In the genomic region with DNA sequence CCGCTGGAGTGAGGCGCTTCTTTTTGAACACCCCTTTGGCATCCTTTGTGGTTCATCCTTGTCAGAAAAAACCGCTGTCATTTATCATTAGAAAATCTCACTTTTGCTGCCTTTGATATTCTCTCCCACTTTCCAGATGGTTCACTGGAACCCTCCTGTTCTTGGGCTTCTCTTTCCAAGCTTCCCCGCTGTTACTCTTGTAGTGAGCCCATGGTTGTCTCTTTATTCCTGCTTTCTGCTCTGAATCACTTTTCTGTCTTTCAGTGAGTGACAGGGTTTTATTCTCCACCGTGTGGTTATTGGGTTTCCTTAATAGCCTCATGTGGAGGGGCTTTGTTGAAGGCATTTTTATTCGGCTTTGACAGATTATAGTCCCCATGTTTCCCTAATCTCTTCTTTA, we compare ENCODE assay signal across 22 cellular contexts.
"Had no signal": no experiment of that assay in that cellular context is flagged by ENCODE, and none has a peak within 500 bp of the region (broad histone marks: within the 10 kb centered on the region; RNA-seq: fewer than 3 reads in every experiment).

No MANE protein-coding gene starts in this region.

- H3K27me3 Mint-ChIP-seq: naive B cell; stimulated activated naive B cell treated with anti-CD40 and anti-IgM and Interleukin-4, amounts not matched to agents 10 μg/mL and 1 μg/mL and 100 μg/mL, for 72 hours; stimulated activated naive CD8-positive, alpha-beta T cell treated with anti-CD3 and anti-CD28 coated beads, Interleukin-15, amount 100 ng/mL, for 72 hours had no signal

- H3K27ac Mint-ChIP-seq: nephron; stimulated activated naive B cell treated with anti-CD40 and anti-IgM and Interleukin-4, amounts not matched to agents 10 μg/mL and 1 μg/mL and 100 μg/mL, for 72 hours; stimulated activated naive CD8-positive, alpha-beta T cell treated with anti-CD3 and anti-CD28 coated beads, Interleukin-15, amount 100 ng/mL, for 72 hours had no signal

- DNase-seq: colonic mucosa; effector CD8-positive, alpha-beta T cell; foreskin melanocyte; heart left ventricle; hippocampal formation; kidney glomerular epithelial cell; mesendoderm; naive B cell; nucleus accumbens; pancreas; psoas muscle; spleen; stimulated activated CD4-positive, alpha-beta T cell treated with anti-CD3 and anti-CD28 coated beads, Interleukin-15, amount 100 ng/mL, for 24 hours; stimulated activated CD4-positive, alpha-beta T cell treated with anti-CD3 and anti-CD28 coated beads, Interleukin-1b, Interleukin-23, amount 100 ng/mL, for 48 hours; stimulated activated CD4-positive, alpha-beta T cell treated with anti-CD3 and anti-CD28 coated beads, Interleukin-4, amount 100 ng/mL, for 24 hours; stimulated activated naive B cell treated with anti-CD40 and anti-IgM and Interleukin-4, amounts not matched to agents 10 μg/mL and 1 μg/mL and 100 μg/mL, for 72 hours; stimulated activated naive CD8-positive, alpha-beta T cell treated with anti-CD3 and anti-CD28 coated beads, Interleukin-15, amount 100 ng/mL, for 72 hours; testis; upper lobe of right lung had no signal

- H3K4me3 Mint-ChIP-seq: naive B cell; nephron; stimulated activated naive B cell treated with anti-CD40 and anti-IgM and Interleukin-4, amounts not matched to agents 10 μg/mL and 1 μg/mL and 100 μg/mL, for 72 hours; stimulated activated naive CD8-positive, alpha-beta T cell treated with anti-CD3 and anti-CD28 coated beads, Interleukin-15, amount 100 ng/mL, for 72 hours had no signal

- H3K36me3 Mint-ChIP-seq: naive B cell had no signal

- H3K27ac ChIP-seq: colonic mucosa, heart left ventricle, pancreas, psoas muscle, spleen, testis, tibial nerve, upper lobe of right lung, vagina had no signal

- H3K36me3 ChIP-seq: colonic mucosa, heart left ventricle, pancreas, spleen, upper lobe of right lung, vagina had no signal

- H3K27me3 ChIP-seq: colonic mucosa, heart left ventricle, pancreas, spleen, testis, tibial nerve, upper lobe of right lung, vagina had no signal

- H3K4me3 ChIP-seq: colonic mucosa, heart left ventricle, pancreas, psoas muscle, spleen, testis, tibial nerve, upper lobe of right lung, vagina had no signal

- H3K4me1 Mint-ChIP-seq: nephron; stimulated activated naive CD8-positive, alpha-beta T cell treated with anti-CD3 and anti-CD28 coated beads, Interleukin-15, amount 100 ng/mL, for 72 hours had no signal

- H3K9me3 ChIP-seq: colonic mucosa, pancreas, psoas muscle, spleen, testis, tibial nerve, upper lobe of right lung, vagina had no signal

- H3K9me3 Mint-ChIP-seq: nephron; stimulated activated naive B cell treated with anti-CD40 and anti-IgM and Interleukin-4, amounts not matched to agents 10 μg/mL and 1 μg/mL and 100 μg/mL, for 72 hours; stimulated activated naive CD8-positive, alpha-beta T cell treated with anti-CD3 and anti-CD28 coated beads, Interleukin-15, amount 100 ng/mL, for 72 hours had no signal
